17 cellular contexts compared by ENCODE assay signal in the genomic region with DNA sequence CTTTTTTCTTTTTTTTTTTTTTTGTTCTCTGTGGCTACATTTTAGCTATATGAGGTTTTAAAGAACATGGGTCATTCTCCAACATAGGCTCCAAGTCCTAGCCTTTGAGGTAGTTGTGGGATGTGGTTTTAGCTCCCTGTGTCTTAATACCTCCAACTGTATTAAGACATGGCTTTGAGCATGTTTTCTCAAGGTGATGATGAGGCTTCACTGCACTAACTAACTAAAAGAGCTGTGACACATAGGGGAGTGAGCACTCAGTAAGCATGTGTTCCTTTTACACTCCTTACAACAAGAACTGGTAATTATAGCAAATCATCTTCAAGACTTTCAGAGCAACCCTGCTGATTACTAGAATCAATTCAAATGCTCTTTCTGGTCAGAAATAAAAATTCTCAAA.
DNase-seq lines count a peak whose midpoint lies in the region; ATAC-seq, FAIRE-seq and TF ChIP-seq lines count a peak whose summit lies in the region.
"Had no signal": no experiment of that assay in that cellular context is flagged by ENCODE, and none has a peak within 500 bp of the region (broad histone marks: within the 10 kb centered on the region; RNA-seq: fewer than 3 reads in every experiment).

No MANE protein-coding gene starts in this region.

- H3K9me3 ChIP-seq in RWPE2 (ENCODE audit: severe bottlenecking) (no peaks in the 10 kb centered on the region), keratinocyte (ENCODE audit: control insufficient read depth, low read depth, low read length) (no peaks in the 10 kb centered on the region)

- peak overlapping the region; percentile 52 for H3K4me2 ChIP-seq in keratinocyte (ENCODE audit: control insufficient read depth, extremely low read depth, insufficient read depth, low read depth, low read length)

- DNase-seq in HT1080 (ENCODE audit: low read depth) (peak; percentile 62), RWPE2 (ENCODE audit: low spot score) (no peak), astrocyte of the hippocampus (ENCODE audit: low read depth, low spot score) (peak; percentile 47), keratinocyte (ENCODE audit: low read depth, low spot score) (no peak), HT-29 (ENCODE audit: low spot score) (no peak), DMS 273 (lab: John Stamatoyannopoulos, UW; ENCODE audit: unreplicated experiment) (no peak)
- DNase-seq: C1 segment of cervical spinal cord; Calu3; CD4-positive, alpha-beta T cell; DMS153; DND-41; GDM1; GOT3; H9 had no signal

- ATAC-seq in RWPE2 (ENCODE audit: low read depth), result peak; percentile 20; the same call in 2 of the 3 replicates
- ATAC-seq in GM21360 (IDR thresholded peaks at IDR 0.05; ENCODE audit: unreplicated experiment), result no peak

- TF ChIP-seq CTCF in RWPE2 (IDR thresholded peaks at IDR 0.05; ENCODE audit: poor library complexity, severe bottlenecking) (no peak), keratinocyte (optimal IDR thresholded peaks at IDR 0.05 in 1 of 3, IDR thresholded peaks at IDR 0.05 in 1 of 3, conservative IDR thresholded peaks at IDR 0.05 in 1 of 3; ENCODE audit: extremely low read depth in 1 of 3, insufficient read depth in 2 of 3, low read length in 3 of 3) (no peak)

- no peaks in the 10 kb centered on the region for H3K9me1 ChIP-seq in keratinocyte (ENCODE audit: control insufficient read depth, extremely low read depth, insufficient read depth, low read length)

- no peaks in the 10 kb centered on the region for H3K79me2 ChIP-seq in keratinocyte (ENCODE audit: control insufficient read depth, insufficient read depth, low read length)

- H3K27ac ChIP-seq in RWPE2 (ENCODE audit: poor library complexity, severe bottlenecking), result peak overlapping the region; percentile 68
- H3K27ac ChIP-seq in keratinocyte (ENCODE audit: control insufficient read depth, insufficient read depth, low read length), result peak overlapping the region; percentile 72

- H3K27me3 ChIP-seq in RWPE2 (ENCODE audit: insufficient read depth, poor library complexity, severe bottlenecking), result no peaks in the 10 kb centered on the region
- no peaks in the 10 kb centered on the region for H3K27me3 ChIP-seq in keratinocyte (ENCODE audit: control insufficient read depth, extremely low read depth, insufficient read depth, low read length)

- FAIRE-seq in keratinocyte (lab: Jason Lieb, UNC), result peak; percentile 23
- FAIRE-seq: A204.1, GM12892 had no signal

- H3K4me3 ChIP-seq in RWPE2 (ENCODE audit: severe bottlenecking), result no peak overlapping the region
- no peak overlapping the region for H3K4me3 ChIP-seq in keratinocyte (ENCODE audit: control insufficient read depth in 2 of 3, extremely low read depth in 1 of 3, insufficient read depth in 2 of 3, low read depth in 1 of 3, low read length in 3 of 3)

- dilution Hi-C loops in keratinocyte (cut with MboI; ENCODE audit: extremely low pct_ligation_motif_present, low sequenced_read_pairs), result no loop called here

- H4K20me1 ChIP-seq in keratinocyte (ENCODE audit: control insufficient read depth, extremely low read depth, insufficient read depth, low read length), result no peaks in the 10 kb centered on the region

- H2AFZ ChIP-seq in keratinocyte (ENCODE audit: control insufficient read depth, low read length), result no peak overlapping the region

- H3K36me3 ChIP-seq in RWPE2 (ENCODE audit: low read depth), result no peaks in the 10 kb centered on the region
- H3K36me3 ChIP-seq in keratinocyte (ENCODE audit: control insufficient read depth in 2 of 2, extremely low read depth in 1 of 2, insufficient read depth in 2 of 2, low read length in 2 of 2), result no peaks in the 10 kb centered on the region

- H3K4me1 ChIP-seq in RWPE2 (ENCODE audit: insufficient read depth, poor library complexity, severe bottlenecking) (peaks cover 16% of the 10 kb centered on the region), keratinocyte (ENCODE audit: control insufficient read depth, extremely low read depth, insufficient read depth, low read length) (peaks cover 23% of the 10 kb centered on the region)

- H3K9ac ChIP-seq in keratinocyte (ENCODE audit: control insufficient read depth, extremely low read depth, insufficient read depth, low read length), result no peak overlapping the region

Comparison
In these comparisons a context has a peak if more than half of its experiments do, and no peak if none do; other contexts are left out.
1. DNase-seq: peak in HT1080 (single experiment) and astrocyte of the hippocampus (single experiment); none in RWPE2 (single experiment), keratinocyte (single experiment), HT-29 (single experiment) and DMS 273 (single experiment).